In the genomic region with DNA sequence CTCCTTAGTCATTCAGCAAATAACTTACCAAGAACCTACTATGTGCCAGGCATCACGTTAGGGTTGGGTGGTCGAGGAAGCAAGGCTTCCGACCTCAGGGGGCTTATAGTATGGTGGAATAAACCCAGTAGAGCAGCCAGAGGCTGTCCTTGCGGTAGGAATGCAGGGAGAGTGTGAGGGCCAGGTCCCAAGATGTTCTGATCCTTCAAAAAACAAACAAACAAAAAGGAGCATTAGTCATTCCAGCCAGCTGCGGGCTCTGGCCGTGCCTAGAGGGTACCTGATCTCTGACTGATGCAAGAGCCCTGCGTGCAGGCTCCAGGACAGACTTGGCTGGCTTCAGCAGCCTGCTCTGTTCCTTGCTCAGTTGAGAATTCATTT, we compare ENCODE assay signal across 8 cellular contexts. TPM values are rescaled to one million over a fixed set of nuclear protein-coding genes. Genes with fewer than 3 reads are reported as not detected.
DNase-seq lines count a peak whose midpoint lies in the region; ATAC-seq and TF ChIP-seq lines count a peak whose summit lies in the region.

No MANE protein-coding gene starts in this region.

- ATAC-seq in activated CD8-positive, alpha-beta memory T cell treated with anti-CD3 and anti-CD28 coated beads, Interleukin-2, amount 10 ng/mL, durations not matched to agents 7 days and 5 days: no peak
- ATAC-seq in upper lobe of right lung (peak; percentile 62), heart left ventricle (no peak)

- H3K4me1 ChIP-seq in upper lobe of right lung: peaks cover 14% of the 10 kb centered on the region
- H3K4me1 ChIP-seq in heart left ventricle: peaks cover 0 to 45% (median 24%) of the 10 kb centered on the region in 12 donors

- H3K27ac Mint-ChIP-seq in activated CD8-positive, alpha-beta memory T cell treated with anti-CD3 and anti-CD28 coated beads, Interleukin-2, amount 10 ng/mL, durations not matched to agents 7 days and 5 days: peak overlapping the region; percentile 13

- H3K27me3 ChIP-seq in upper lobe of right lung (no peaks in the 10 kb centered on the region), heart left ventricle (no peaks in the 10 kb centered on the region)

- H3K4me1 Mint-ChIP-seq in activated CD8-positive, alpha-beta memory T cell treated with anti-CD3 and anti-CD28 coated beads, Interleukin-2, amount 10 ng/mL, durations not matched to agents 7 days and 5 days: peaks cover 19% of the 10 kb centered on the region

- H3K27ac ChIP-seq in VCaP (peak overlapping the region; percentile 51), upper lobe of right lung (peak overlapping the region; percentile 63), heart left ventricle (peak overlapping the region in 1 of 12 donors; percentile 82)

- H3K9me3 Mint-ChIP-seq in activated CD8-positive, alpha-beta memory T cell treated with anti-CD3 and anti-CD28 coated beads, Interleukin-2, amount 10 ng/mL, durations not matched to agents 7 days and 5 days (ENCODE audit: low read depth): no peaks in the 10 kb centered on the region

- peaks cover 24% of the 10 kb centered on the region for H3K36me3 ChIP-seq in upper lobe of right lung
- peaks cover 0 to 46% (median 30%) of the 10 kb centered on the region in 9 donors for H3K36me3 ChIP-seq in heart left ventricle

- no peak for TF ChIP-seq POLR2A in heart left ventricle (IDR thresholded peaks at IDR 0.05)

- no peak for DNase-seq in activated CD8-positive, alpha-beta memory T cell treated with anti-CD3 and anti-CD28 coated beads, Interleukin-2, amount 10 ng/mL, durations not matched to agents 7 days and 5 days
- DNase-seq in activated CD8-positive, alpha-beta memory T cell treated with anti-CD3 and anti-CD28 coated beads, Interleukin-2, amount 50 U/mL, for 4 hours: no peak
- DNase-seq in hepatic stellate cell (ENCODE audit: low spot score) (peak; percentile 85), upper lobe of right lung (no peak), ecto neural progenitor cell (ENCODE audit: low spot score) (no peak), heart left ventricle (no peak), NCI-H2081 (lab: John Stamatoyannopoulos, UW) (no peak)

- H3K4me3 Mint-ChIP-seq in activated CD8-positive, alpha-beta memory T cell treated with anti-CD3 and anti-CD28 coated beads, Interleukin-2, amount 10 ng/mL, durations not matched to agents 7 days and 5 days: no peak overlapping the region

- intact Hi-C loops in upper lobe of right lung (cut with DNase I) (no loop called here), heart left ventricle (cut with DNase I) (no loop called here)

- peaks cover 9% of the 10 kb centered on the region for H3K36me3 Mint-ChIP-seq in activated CD8-positive, alpha-beta memory T cell treated with anti-CD3 and anti-CD28 coated beads, Interleukin-2, amount 10 ng/mL, durations not matched to agents 7 days and 5 days

- 74 to 81% (median 76%) methylated on average over 7 of the region's 7 CpGs for WGBS in heart left ventricle, 4 donors

- H3K9me3 ChIP-seq in upper lobe of right lung: no peaks in the 10 kb centered on the region
- H3K9me3 ChIP-seq in heart left ventricle: no peaks in the 10 kb centered on the region

- CTCF ChIA-PET in activated CD8-positive, alpha-beta memory T cell treated with anti-CD3 and anti-CD28 coated beads, Interleukin-2, amount 10 ng/mL, durations not matched to agents 7 days and 5 days (lab: Charles Lee): no interaction called here

- no peaks in the 10 kb centered on the region for H3K27me3 Mint-ChIP-seq in activated CD8-positive, alpha-beta memory T cell treated with anti-CD3 and anti-CD28 coated beads, Interleukin-2, amount 10 ng/mL, durations not matched to agents 7 days and 5 days

- H3K4me3 ChIP-seq in upper lobe of right lung (no peak overlapping the region), heart left ventricle (no peak overlapping the region)

- TF ChIP-seq CTCF in VCaP (conservative IDR thresholded peaks at IDR 0.05) (no peak), upper lobe of right lung (IDR thresholded peaks at IDR 0.05) (peak; percentile 5), heart left ventricle (IDR thresholded peaks at IDR 0.05) (no peak)

RNA-seq across cellular contexts. Expression of a gene that starts 18.2 kb away (rescaled TPM):
- 1 to 10 TPM; 7.2 to 8.6 TPM for total RNA-seq in activated CD8-positive, alpha-beta memory T cell treated with anti-CD3 and anti-CD28 coated beads, Interleukin-2, amount 10 ng/mL, durations not matched to agents 7 days and 5 days
- total RNA-seq in upper lobe of right lung (12.5 TPM), heart left ventricle (10 to 100 TPM in 5 of 9 donors, 1 to 10 TPM in 4; 5.7 to 23.2 (median 11.0) TPM)
- 10 to 100 TPM in 1 of 2 donors, 1 to 10 TPM in 1; 6.9 to 11.1 TPM for polyA plus RNA-seq in heart left ventricle

RNA-seq across cellular contexts. Expression of a gene that starts 18.3 kb away (rescaled TPM):
- total RNA-seq in activated CD8-positive, alpha-beta memory T cell treated with anti-CD3 and anti-CD28 coated beads, Interleukin-2, amount 10 ng/mL, durations not matched to agents 7 days and 5 days: 10 to 100 TPM; 49.6 to 61.9 TPM
- 50.9 TPM for total RNA-seq in upper lobe of right lung
- 10 to 100 TPM; 27.4 to 47.6 (median 37.8) TPM for total RNA-seq in heart left ventricle
- 10 to 100 TPM; 15.7 to 19.2 TPM for polyA plus RNA-seq in heart left ventricle
